13 cellular contexts compared by ENCODE assay signal in genomic region chr21:34864370-34865209, GRCh38.
DNase-seq lines count a peak whose midpoint lies in the region; ATAC-seq and TF ChIP-seq lines count a peak whose summit lies in the region.
"Had no signal": no experiment of that assay in that cellular context is flagged by ENCODE, and none has a peak within 500 bp of the region (broad histone marks: within the 10 kb centered on the region; RNA-seq: fewer than 3 reads in every experiment).

No MANE protein-coding gene starts in this region.

- no peak overlapping the region for H3K27ac ChIP-seq in mesenchymal stem cell (ENCODE audit: low read length, poor library complexity, severe bottlenecking)
- H3K27ac ChIP-seq in urinary bladder (ENCODE audit: low read depth) = peak overlapping the region; percentile 12
- no peak overlapping the region for H3K27ac ChIP-seq in body of pancreas
- H3K27ac ChIP-seq: WERI-Rb-1 had no signal

- H3K9me3 Mint-ChIP-seq in activated naive CD4-positive, alpha-beta T cell treated with anti-CD3 and anti-CD28 coated beads, Interleukin-2, amount 10 ng/mL, durations not matched to agents 7 days and 5 days = no peaks in the 10 kb centered on the region
- H3K9me3 Mint-ChIP-seq in activated T-helper 17 cell treated with anti-CD3 and anti-CD28 coated beads, Interleukin-2, amount 50 U/mL, for 72 hours = no peaks in the 10 kb centered on the region

- no peak overlapping the region for H2BK12ac ChIP-seq in mesenchymal stem cell (ENCODE audit: low read length in 2 of 2)

- no peak for TF ChIP-seq POLR2A in body of pancreas (IDR thresholded peaks at IDR 0.05)

- peaks cover 44% of the 10 kb centered on the region for H3K4me1 Mint-ChIP-seq in activated naive CD4-positive, alpha-beta T cell treated with anti-CD3 and anti-CD28 coated beads, Interleukin-2, amount 10 ng/mL, durations not matched to agents 7 days and 5 days
- peaks cover 75% of the 10 kb centered on the region for H3K4me1 Mint-ChIP-seq in activated T-helper 17 cell treated with anti-CD3 and anti-CD28 coated beads, Interleukin-2, amount 50 U/mL, for 72 hours

- H4K91ac ChIP-seq in mesenchymal stem cell (ENCODE audit: low read length) = no peak overlapping the region

- H2AFZ ChIP-seq in mesenchymal stem cell (ENCODE audit: low read depth, low read length) = no peak overlapping the region

- 74% methylated on average over 7 of the region's 8 CpGs for WGBS in mesenchymal stem cell
- WGBS in urinary bladder = 78% methylated on average over 8 of the region's 8 CpGs
- WGBS in body of pancreas, 2 donors = 84 to 94% methylated on average over 6 to 8 of the region's 8 CpGs

- peak overlapping the region in 1 of 2 experiments; percentile 80 for H3K18ac ChIP-seq in mesenchymal stem cell (ENCODE audit: low read depth in 1 of 2, low read length in 2 of 2)

- TF ChIP-seq CTCF in body of pancreas (IDR thresholded peaks at IDR 0.05) = no peak

- H3K14ac ChIP-seq in mesenchymal stem cell (ENCODE audit: low read length in 2 of 2) = peak overlapping the region in 1 of 2 experiments; percentile 4

- H3K36me3 ChIP-seq in mesenchymal stem cell (ENCODE audit: control insufficient read depth in 1 of 2, insufficient read depth in 2 of 2, low read depth in 1 of 2, low read length in 2 of 2) = peaks cover 35 to 96% of the 10 kb centered on the region in 2 experiments
- H3K36me3 ChIP-seq in urinary bladder (ENCODE audit: insufficient read depth) = no peaks in the 10 kb centered on the region
- no peaks in the 10 kb centered on the region for H3K36me3 ChIP-seq in body of pancreas (replicated peaks in 1 of 2; ENCODE audit: insufficient read depth in 1 of 2, low read depth in 2 of 2)
- H3K36me3 ChIP-seq: WERI-Rb-1 had no signal

- H2BK120ac ChIP-seq in mesenchymal stem cell (ENCODE audit: low read depth, low read length) = no peak overlapping the region

- no peak overlapping the region for H2BK15ac ChIP-seq in mesenchymal stem cell (ENCODE audit: low read depth, poor library complexity, severe bottlenecking)

- peak overlapping the region; percentile 29 for H3K27ac Mint-ChIP-seq in activated naive CD4-positive, alpha-beta T cell treated with anti-CD3 and anti-CD28 coated beads, Interleukin-2, amount 10 ng/mL, durations not matched to agents 7 days and 5 days
- peak overlapping the region; percentile 86 for H3K27ac Mint-ChIP-seq in activated T-helper 17 cell treated with anti-CD3 and anti-CD28 coated beads, Interleukin-2, amount 50 U/mL, for 72 hours

- no peak overlapping the region for H3K4ac ChIP-seq in mesenchymal stem cell (ENCODE audit: low read depth in 1 of 2, low read length in 2 of 2)

- no peak for ATAC-seq in activated T-helper 17 cell treated with anti-CD3 and anti-CD28 coated beads, Interleukin-2, amount 50 U/mL, for 72 hours (replicated peaks)
- ATAC-seq in GM18867 (IDR thresholded peaks at IDR 0.05; ENCODE audit: unreplicated experiment) (no peak), body of pancreas (no peak), GM19463 (IDR thresholded peaks at IDR 0.05; ENCODE audit: unreplicated experiment) (no peak)

- H3K36me3 Mint-ChIP-seq in activated naive CD4-positive, alpha-beta T cell treated with anti-CD3 and anti-CD28 coated beads, Interleukin-2, amount 10 ng/mL, durations not matched to agents 7 days and 5 days = peaks cover 65% of the 10 kb centered on the region
- H3K36me3 Mint-ChIP-seq in activated T-helper 17 cell treated with anti-CD3 and anti-CD28 coated beads, Interleukin-2, amount 50 U/mL, for 72 hours (ENCODE audit: low read depth) = peaks cover 100% of the 10 kb centered on the region

- H4K8ac ChIP-seq in mesenchymal stem cell (ENCODE audit: low read length) = no peak overlapping the region

- H3K4me1 ChIP-seq in mesenchymal stem cell (ENCODE audit: control insufficient read depth, insufficient read depth, low read depth, low read length) = peaks cover 15% of the 10 kb centered on the region
- H3K4me1 ChIP-seq in urinary bladder (ENCODE audit: insufficient read depth) = no peaks in the 10 kb centered on the region
- no peaks in the 10 kb centered on the region for H3K4me1 ChIP-seq in body of pancreas

- no peak overlapping the region for H2BK5ac ChIP-seq in mesenchymal stem cell (ENCODE audit: low read depth, low read length, poor library complexity, severe bottlenecking)

- H3K23ac ChIP-seq in mesenchymal stem cell (ENCODE audit: low read length in 2 of 2) = peak overlapping the region in 1 of 2 experiments; percentile 30

- peaks cover 48% of the 10 kb centered on the region for H3K79me1 ChIP-seq in mesenchymal stem cell (replicated peaks; ENCODE audit: low read length, poor library complexity, severe bottlenecking)

- H2AK5ac ChIP-seq in mesenchymal stem cell (ENCODE audit: low read length, severe bottlenecking) = peak overlapping the region; percentile 19

- H3K4me3 ChIP-seq in mesenchymal stem cell (ENCODE audit: insufficient read depth in 1 of 2, low read depth in 1 of 2, low read length in 2 of 2) = no peak overlapping the region
- H3K4me3 ChIP-seq in urinary bladder (ENCODE audit: low read depth, low read length) = no peak overlapping the region
- H3K4me3 ChIP-seq in body of pancreas = no peak overlapping the region
- H3K4me3 ChIP-seq: MG63, tibial nerve had no signal

- H3K9me3 ChIP-seq in mesenchymal stem cell (ENCODE audit: control insufficient read depth, low read length) (no peaks in the 10 kb centered on the region), body of pancreas (no peaks in the 10 kb centered on the region)
- H3K9me3 ChIP-seq: MG63, tibial nerve had no signal

- intact Hi-C loops in body of pancreas (cut with DNase I) = no loop called here

- no peak overlapping the region for H3K4me2 ChIP-seq in mesenchymal stem cell (ENCODE audit: low read length, poor library complexity, severe bottlenecking)

- peak overlapping the region; percentile 23 for H3K9ac ChIP-seq in mesenchymal stem cell (ENCODE audit: low read length)

- DNase-seq in activated naive CD4-positive, alpha-beta T cell treated with anti-CD3 and anti-CD28 coated beads, Interleukin-2, amount 10 ng/mL, durations not matched to agents 7 days and 5 days = no peak
- DNase-seq in activated naive CD4-positive, alpha-beta T cell (lab: John Stamatoyannopoulos, UW) = no peak
- DNase-seq in mesenchymal stem cell = no peak
- no peak for DNase-seq in body of pancreas
- DNase-seq: activated effector memory CD4-positive, alpha-beta T cell treated with anti-CD3 and anti-CD28 coated beads, Interleukin-2, amount 50 U/mL, for 16 hours; cerebellar nuclear complex; WERI-Rb-1 had no signal

- CTCF ChIA-PET in activated naive CD4-positive, alpha-beta T cell treated with anti-CD3 and anti-CD28 coated beads, Interleukin-2, amount 10 ng/mL, durations not matched to agents 7 days and 5 days (lab: Charles Lee) = no interaction called here

- H3K27me3 Mint-ChIP-seq in activated naive CD4-positive, alpha-beta T cell treated with anti-CD3 and anti-CD28 coated beads, Interleukin-2, amount 10 ng/mL, durations not matched to agents 7 days and 5 days = no peaks in the 10 kb centered on the region
- no peaks in the 10 kb centered on the region for H3K27me3 Mint-ChIP-seq in activated T-helper 17 cell treated with anti-CD3 and anti-CD28 coated beads, Interleukin-2, amount 50 U/mL, for 72 hours

- H3K4me3 Mint-ChIP-seq in activated naive CD4-positive, alpha-beta T cell treated with anti-CD3 and anti-CD28 coated beads, Interleukin-2, amount 10 ng/mL, durations not matched to agents 7 days and 5 days = no peak overlapping the region
- peak overlapping the region; percentile 74 for H3K4me3 Mint-ChIP-seq in activated T-helper 17 cell treated with anti-CD3 and anti-CD28 coated beads, Interleukin-2, amount 50 U/mL, for 72 hours

- H3K27me3 ChIP-seq in mesenchymal stem cell (ENCODE audit: control insufficient read depth in 1 of 2, insufficient read depth in 1 of 2, low read length in 2 of 2) = no peaks in the 10 kb centered on the region
- no peaks in the 10 kb centered on the region for H3K27me3 ChIP-seq in body of pancreas
- H3K27me3 ChIP-seq: MG63, tibial nerve had no signal
